8 cellular contexts compared by ENCODE assay signal in genomic region chr1:50964863-50965262, GRCh38.
"Had no signal": no experiment of that assay in that cellular context is flagged by ENCODE, and none has a peak within 500 bp of the region (broad histone marks: within the 10 kb centered on the region; RNA-seq: fewer than 3 reads in every experiment).

No MANE protein-coding gene starts in this region.

- DNase-seq: GDM1, GF-D8 had no signal

- H3K4me3 ChIP-seq: GM12878 had no signal

- ATAC-seq: GM12878 had no signal

- FAIRE-seq: G401.6, GM12878, GM12891, GM12892, GM18507, GM19239 had no signal
